Comparison of ENCODE assay signal across 8 cellular contexts in the genomic region with DNA sequence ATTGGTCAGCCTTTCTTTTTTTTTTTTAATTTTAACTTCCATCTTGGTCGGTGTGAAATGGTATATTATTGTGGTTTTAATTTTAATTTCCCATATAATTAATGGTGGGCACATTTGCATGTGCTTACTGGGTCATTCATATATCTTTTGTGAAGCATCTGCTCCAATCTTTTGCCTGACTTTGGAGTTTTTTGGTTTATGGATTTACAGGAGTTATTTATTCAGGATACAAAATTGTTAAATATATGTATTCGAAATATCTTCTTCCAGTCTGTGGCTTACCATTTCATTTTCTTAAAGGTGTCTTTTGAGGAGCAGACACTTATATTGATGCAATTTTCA. TPM values are rescaled to one million over a fixed set of nuclear protein-coding genes. Genes with fewer than 3 reads are reported as not detected.
A peak's percentile ranks its signal among the peaks of the same experiment; 100 is the strongest.
DNase-seq lines count a peak whose midpoint lies in the region; ATAC-seq, FAIRE-seq and TF ChIP-seq lines count a peak whose summit lies in the region.

No MANE protein-coding gene starts in this region.

- peak overlapping the region; percentile 96 for H3K27ac Mint-ChIP-seq in astrocyte (ENCODE audit: unreplicated experiment)

- FAIRE-seq in astrocyte (lab: Jason Lieb, UNC) = no peak

- peaks cover 16% of the 10 kb centered on the region for H3K36me3 Mint-ChIP-seq in activated T-cell treated with anti-CD3 and anti-CD28 coated beads, Interleukin-2, amount 50 U/mL, for 4 hours (ENCODE audit: insufficient read depth)
- peaks cover 29% of the 10 kb centered on the region for H3K36me3 Mint-ChIP-seq in astrocyte (ENCODE audit: low read depth, unreplicated experiment)

- peaks cover 46% of the 10 kb centered on the region for H3K4me1 Mint-ChIP-seq in activated T-cell treated with anti-CD3 and anti-CD28 coated beads, Interleukin-2, amount 50 U/mL, for 4 hours (ENCODE audit: low read depth)
- peaks cover 21% of the 10 kb centered on the region for H3K4me1 Mint-ChIP-seq in astrocyte (ENCODE audit: low read depth, unreplicated experiment)

- no peak for TF ChIP-seq POLR2A in lower leg skin (IDR thresholded peaks at IDR 0.05)

- WGBS in lower leg skin, 2 donors = 12 to 13% methylated on average over 2 of the region's 2 CpGs

- peak overlapping the region; percentile 68 for H3K27ac ChIP-seq in astrocyte (ENCODE audit: low read depth, low read length)
- H3K27ac ChIP-seq in tibial artery = peak overlapping the region; percentile 82 to 85

- H3K9me3 Mint-ChIP-seq in activated T-cell treated with anti-CD3 and anti-CD28 coated beads, Interleukin-2, amount 50 U/mL, for 4 hours = no peaks in the 10 kb centered on the region
- H3K9me3 Mint-ChIP-seq in astrocyte (ENCODE audit: unreplicated experiment) = peaks cover 5% of the 10 kb centered on the region

- H3K4me3 ChIP-seq in astrocyte (ENCODE audit: insufficient read depth, low read depth, low read length) = peak overlapping the region; percentile 95
- H3K4me3 ChIP-seq in lower leg skin (ENCODE audit: low read depth, poor library complexity, severe bottlenecking) = peak overlapping the region; percentile 58
- peak overlapping the region; percentile 61 to 62 for H3K4me3 ChIP-seq in tibial artery

- H4K20me1 ChIP-seq in astrocyte (ENCODE audit: insufficient read depth, low read length) = peaks cover 7% of the 10 kb centered on the region

- intact Hi-C loops in lower leg skin (cut with DNase I; ENCODE audit: low total_unique reads) (no loop called here), tibial artery (cut with DNase I; ENCODE audit: low total_unique reads) (no loop called here)

- peaks cover 8% of the 10 kb centered on the region for H3K4me1 ChIP-seq in astrocyte (ENCODE audit: insufficient read depth, low read length)
- H3K4me1 ChIP-seq in tibial artery = peaks cover 0 to 36% (median 15%) of the 10 kb centered on the region in 4 donors

- no peak overlapping the region for H2AFZ ChIP-seq in astrocyte (ENCODE audit: low read depth, low read length)

- no peak for ATAC-seq in activated T-cell treated with anti-CD3 and anti-CD28 coated beads, Interleukin-2, amount 50 U/mL, for 4 hours

- H3K4me2 ChIP-seq in astrocyte (ENCODE audit: low read length) = peak overlapping the region; percentile 96

- peak overlapping the region; percentile 85 for H3K4me3 Mint-ChIP-seq in activated T-cell treated with anti-CD3 and anti-CD28 coated beads, Interleukin-2, amount 50 U/mL, for 4 hours
- H3K4me3 Mint-ChIP-seq in astrocyte (ENCODE audit: unreplicated experiment) = peak overlapping the region; percentile 97

- DNase-seq in activated T-cell treated with anti-CD3 and anti-CD28 coated beads, Interleukin-2, amount 50 U/mL, for 4 hours = no peak
- DNase-seq in activated T-cell treated with anti-CD3 and anti-CD28 coated beads for 4 hours (no peak), astrocyte (ENCODE audit: low read depth) (no peak), lower leg skin (ENCODE audit: low spot score in 2 of 2) (no peak), tibial artery (no peak), SIG-M5 treated with dmso at 0.1 percent for 504 hours (lab: John Stamatoyannopoulos, UW; ENCODE audit: unreplicated experiment) (no peak), C1 segment of cervical spinal cord (lab: John Stamatoyannopoulos, UW) (no peak), NOMO-1 treated with dmso at 0.1 percent for 144 hours (lab: John Stamatoyannopoulos, UW; ENCODE audit: unreplicated experiment) (no peak)

- TF ChIP-seq CTCF in astrocyte (IDR thresholded peaks at IDR 0.05; ENCODE audit: insufficient read depth, low read depth, low read length) (no peak), lower leg skin (IDR thresholded peaks at IDR 0.05) (no peak), tibial artery (IDR thresholded peaks at IDR 0.05) (no peak)

- no peaks in the 10 kb centered on the region for H3K27me3 Mint-ChIP-seq in activated T-cell treated with anti-CD3 and anti-CD28 coated beads, Interleukin-2, amount 50 U/mL, for 4 hours (ENCODE audit: low read depth)
- no peaks in the 10 kb centered on the region for H3K27me3 Mint-ChIP-seq in astrocyte (ENCODE audit: low read depth, unreplicated experiment)

- H3K27me3 ChIP-seq in astrocyte (ENCODE audit: insufficient read depth, low read length) = no peaks in the 10 kb centered on the region
- H3K27me3 ChIP-seq in tibial artery = no peaks in the 10 kb centered on the region

- peaks cover 30% of the 10 kb centered on the region for H3K79me2 ChIP-seq in astrocyte (ENCODE audit: insufficient read depth, low read length)

- no peaks in the 10 kb centered on the region for H3K36me3 ChIP-seq in astrocyte (ENCODE audit: insufficient read depth, low read length)
- no peaks in the 10 kb centered on the region for H3K36me3 ChIP-seq in tibial artery

- H3K9me3 ChIP-seq in astrocyte (ENCODE audit: insufficient read depth, low read depth, low read length) (no peaks in the 10 kb centered on the region), tibial artery (peaks cover 0 to 2% (median 0%) of the 10 kb centered on the region in 3 donors)

- peak overlapping the region; percentile 88 for H3K9ac ChIP-seq in astrocyte (ENCODE audit: low read length)

RNA-seq across cellular contexts. Expression of a gene that starts 0.7 kb away (rescaled TPM):
- total RNA-seq in activated T-cell treated with anti-CD3 and anti-CD28 coated beads, Interleukin-2, amount 50 U/mL, for 4 hours = 1 to 10 TPM; 2.5 to 4.1 (median 2.5) TPM
- total RNA-seq in astrocyte = 164 and 187 TPM in 2 replicates
- total RNA-seq in lower leg skin = 10 to 100 TPM in 1 of 4 donors, 1 to 10 TPM in 3; 5.0 to 12.0 (median 7.1) TPM

RNA-seq across cellular contexts. Expression of a gene that starts 25.4 kb away (rescaled TPM):
- total RNA-seq in activated T-cell treated with anti-CD3 and anti-CD28 coated beads, Interleukin-2, amount 50 U/mL, for 4 hours = 1 to 10 TPM; 8.0 to 9.7 (median 9.3) TPM
- total RNA-seq in astrocyte = 9.4 and 15.0 TPM in 2 replicates
- total RNA-seq in lower leg skin = 1 to 10 TPM; 4.2 to 9.5 (median 7.0) TPM

RNA-seq across cellular contexts. Expression of a gene that starts 25.7 kb away (rescaled TPM):
- 10 to 100 TPM; 12.9 to 15.0 (median 14.8) TPM for total RNA-seq in activated T-cell treated with anti-CD3 and anti-CD28 coated beads, Interleukin-2, amount 50 U/mL, for 4 hours
- total RNA-seq in astrocyte (19.7 and 20.4 TPM in 2 replicates), lower leg skin (10 to 100 TPM; 18.1 to 21.5 (median 18.3) TPM)

RNA-seq across cellular contexts. Expression of a gene that starts 46.3 kb away (rescaled TPM):
- total RNA-seq in activated T-cell treated with anti-CD3 and anti-CD28 coated beads, Interleukin-2, amount 50 U/mL, for 4 hours = 10 to 100 TPM; 61.7 to 65.5 (median 62.9) TPM
- total RNA-seq in astrocyte (56.1 and 56.7 TPM in 2 replicates), lower leg skin (10 to 100 TPM; 24.5 to 34.5 (median 26.4) TPM)

Comparison
In these comparisons a context has a peak if more than half of its experiments do, and no peak if none do; other contexts are left out.
1. RNA of a gene that starts 0.7 kb away (total RNA-seq): 164 to 187 TPM in astrocyte; 5.0 to 12.0 TPM in lower leg skin and 2.5 to 4.1 TPM in activated T-cell treated with anti-CD3 and anti-CD28 coated beads, Interleukin-2, amount 50 U/mL, for 4 hours; every median in the first group is over 10 times any median in the second.
2. Peak in every context shown above with its lines, with median percentiles within 50 percentile points of each other: H3K4me3 ChIP-seq.